Comparison of ENCODE assay signal across 10 cellular contexts in genomic region chr3:153513236-153513635, GRCh38.
A peak's percentile ranks its signal among the peaks of the same experiment; 100 is the strongest.
DNase-seq lines count a peak whose midpoint lies in the region; ATAC-seq and TF ChIP-seq lines count a peak whose summit lies in the region.
"Had no signal": no experiment of that assay in that cellular context is flagged by ENCODE, and none has a peak within 500 bp of the region (broad histone marks: within the 10 kb centered on the region; RNA-seq: fewer than 3 reads in every experiment).

No MANE protein-coding gene starts in this region.

- H3K36me3 Mint-ChIP-seq in activated T-cell treated with anti-CD3 and anti-CD28 coated beads, Interleukin-2, amount 50 U/mL, for 72 hours (ENCODE audit: insufficient read depth in 2 of 2), result peaks cover 4% of the 10 kb centered on the region in 2 donors
- H3K36me3 Mint-ChIP-seq in activated T-cell treated with anti-CD3 and anti-CD28 coated beads, Interleukin-2, amount 50 U/mL, for 24 hours (ENCODE audit: low read depth), result no peaks in the 10 kb centered on the region
- H3K36me3 Mint-ChIP-seq in effector memory CD8-positive, alpha-beta T cell (ENCODE audit: insufficient read depth), result no peaks in the 10 kb centered on the region

- H3K4me3 Mint-ChIP-seq in activated T-cell treated with anti-CD3 and anti-CD28 coated beads, Interleukin-2, amount 50 U/mL, for 72 hours, result no peak overlapping the region
- no peak overlapping the region for H3K4me3 Mint-ChIP-seq in activated T-cell treated with anti-CD3 and anti-CD28 coated beads, Interleukin-2, amount 50 U/mL, for 24 hours
- no peak overlapping the region for H3K4me3 Mint-ChIP-seq in effector memory CD8-positive, alpha-beta T cell
- H3K4me3 Mint-ChIP-seq: T-cell had no signal

- no peak for TF ChIP-seq CTCF in Peyer's patch (IDR thresholded peaks at IDR 0.05)

- no peak for ATAC-seq in activated T-cell treated with anti-CD3 and anti-CD28 coated beads, Interleukin-2, amount 50 U/mL, for 72 hours (replicated peaks in 1 of 2)
- ATAC-seq in effector memory CD8-positive, alpha-beta T cell (replicated peaks), result peak; percentile 40
- ATAC-seq in GM19397 (IDR thresholded peaks at IDR 0.05; ENCODE audit: unreplicated experiment), result no peak

- no peaks in the 10 kb centered on the region for H3K4me1 ChIP-seq in Peyer's patch
- H3K4me1 ChIP-seq: ascending aorta had no signal

- no peaks in the 10 kb centered on the region for H3K36me3 ChIP-seq in Peyer's patch
- H3K36me3 ChIP-seq: ascending aorta had no signal

- no peak for TF ChIP-seq POLR2A in Peyer's patch (IDR thresholded peaks at IDR 0.05)

- H3K4me1 Mint-ChIP-seq in activated T-cell treated with anti-CD3 and anti-CD28 coated beads, Interleukin-2, amount 50 U/mL, for 72 hours (ENCODE audit: low read depth), result no peaks in the 10 kb centered on the region
- H3K4me1 Mint-ChIP-seq in activated T-cell treated with anti-CD3 and anti-CD28 coated beads, Interleukin-2, amount 50 U/mL, for 24 hours (ENCODE audit: low read depth), result no peaks in the 10 kb centered on the region
- no peaks in the 10 kb centered on the region for H3K4me1 Mint-ChIP-seq in effector memory CD8-positive, alpha-beta T cell (ENCODE audit: low read depth in 2 of 2)

- no peak overlapping the region for H3K27ac Mint-ChIP-seq in activated T-cell treated with anti-CD3 and anti-CD28 coated beads, Interleukin-2, amount 50 U/mL, for 72 hours
- H3K27ac Mint-ChIP-seq in activated T-cell treated with anti-CD3 and anti-CD28 coated beads, Interleukin-2, amount 50 U/mL, for 24 hours, result no peak overlapping the region
- no peak overlapping the region for H3K27ac Mint-ChIP-seq in effector memory CD8-positive, alpha-beta T cell
- H3K27ac Mint-ChIP-seq: T-cell had no signal

- peaks cover 2 to 3% of the 10 kb centered on the region in 2 donors for H3K9me3 Mint-ChIP-seq in activated T-cell treated with anti-CD3 and anti-CD28 coated beads, Interleukin-2, amount 50 U/mL, for 72 hours
- peaks cover 7% of the 10 kb centered on the region for H3K9me3 Mint-ChIP-seq in activated T-cell treated with anti-CD3 and anti-CD28 coated beads, Interleukin-2, amount 50 U/mL, for 24 hours
- H3K9me3 Mint-ChIP-seq in effector memory CD8-positive, alpha-beta T cell, result no peaks in the 10 kb centered on the region

- peak; percentile 1 to 8 for DNase-seq in activated T-cell treated with anti-CD3 and anti-CD28 coated beads, Interleukin-2, amount 50 U/mL, for 72 hours
- no peak for DNase-seq in activated T-cell treated with anti-CD3 and anti-CD28 coated beads, Interleukin-2, amount 50 U/mL, for 24 hours
- peak; percentile 4 for DNase-seq in MV-4-11 (lab: John Stamatoyannopoulos, UW)
- DNase-seq in effector memory CD8-positive, alpha-beta T cell, result no peak
- DNase-seq in renal cortical epithelial cell (ENCODE audit: low read depth), result peak; percentile 2
- DNase-seq in Peyer's patch, result no peak
- no peak for DNase-seq in mesenteric fat pad (ENCODE audit: low spot score)

- no peak overlapping the region for H3K27ac ChIP-seq in Peyer's patch
- H3K27ac ChIP-seq: ascending aorta had no signal

- no peaks in the 10 kb centered on the region for H3K27me3 Mint-ChIP-seq in activated T-cell treated with anti-CD3 and anti-CD28 coated beads, Interleukin-2, amount 50 U/mL, for 72 hours (ENCODE audit: low read depth)
- no peaks in the 10 kb centered on the region for H3K27me3 Mint-ChIP-seq in activated T-cell treated with anti-CD3 and anti-CD28 coated beads, Interleukin-2, amount 50 U/mL, for 24 hours
- H3K27me3 Mint-ChIP-seq in effector memory CD8-positive, alpha-beta T cell, result no peaks in the 10 kb centered on the region
- H3K27me3 Mint-ChIP-seq: T-cell had no signal

- no peaks in the 10 kb centered on the region for H3K27me3 ChIP-seq in Peyer's patch
- H3K27me3 ChIP-seq: ascending aorta had no signal

- H3K9me3 ChIP-seq in Peyer's patch, result no peaks in the 10 kb centered on the region
- H3K9me3 ChIP-seq: ascending aorta had no signal

- no peak overlapping the region for H3K4me3 ChIP-seq in Peyer's patch
- H3K4me3 ChIP-seq: ascending aorta had no signal

Comparison
In these comparisons a context has a peak if more than half of its experiments do, and no peak if none do; other contexts are left out.
1. DNase-seq: peak in activated T-cell treated with anti-CD3 and anti-CD28 coated beads, Interleukin-2, amount 50 U/mL, for 72 hours (2 of 2), MV-4-11 (single experiment) and renal cortical epithelial cell (single experiment); none in activated T-cell treated with anti-CD3 and anti-CD28 coated beads, Interleukin-2, amount 50 U/mL, for 24 hours (single experiment), effector memory CD8-positive, alpha-beta T cell (0 of 3), Peyer's patch (0 of 3) and mesenteric fat pad (single experiment).